Comparison of ENCODE assay signal across 7 cellular contexts in genomic region chr11:83836883-83837654, GRCh38.
DNase-seq lines count a peak whose midpoint lies in the region; ATAC-seq and TF ChIP-seq lines count a peak whose summit lies in the region.

No MANE protein-coding gene starts in this region.

- DNase-seq in GM03348 (ENCODE audit: low spot score) (peak; percentile 72), NCI-H69 (lab: John Stamatoyannopoulos, UW) (peak; percentile 74), body of pancreas (peak; percentile 35 to 49 (median 45)), iris pigment epithelial cell (ENCODE audit: low read depth) (peak; percentile 61), suprapubic skin (ENCODE audit: low spot score in 2 of 2) (no peak)

- no peak overlapping the region for H3K27ac ChIP-seq in body of pancreas
- no peak overlapping the region for H3K27ac ChIP-seq in suprapubic skin

- TF ChIP-seq EP300 in suprapubic skin (IDR thresholded peaks at IDR 0.05), result no peak

- TF ChIP-seq CTCF in body of pancreas (IDR thresholded peaks at IDR 0.05) (peak; percentile 47 to 75 (median 68)), suprapubic skin (IDR thresholded peaks at IDR 0.05) (peak; percentile 10 to 46)

- intact Hi-C loops in body of pancreas (cut with DNase I), result no loop called here

- H3K27me3 ChIP-seq in body of pancreas (no peaks in the 10 kb centered on the region), suprapubic skin (no peaks in the 10 kb centered on the region)

- 27 to 34% methylated on average over 9 to 10 of the region's 10 CpGs for WGBS in body of pancreas, 2 donors
- 67% methylated on average over 8 of the region's 10 CpGs for WGBS in suprapubic skin

- TF ChIP-seq POLR2A in body of pancreas (IDR thresholded peaks at IDR 0.05) (no peak), suprapubic skin (IDR thresholded peaks at IDR 0.05) (no peak)

- peak; percentile 82 for ATAC-seq in GM19397 (IDR thresholded peaks at IDR 0.05; ENCODE audit: unreplicated experiment)
- peak; percentile 84 for ATAC-seq in HG03342 (IDR thresholded peaks at IDR 0.05; ENCODE audit: unreplicated experiment)
- peak; percentile 88 for ATAC-seq in body of pancreas

- H3K4me1 ChIP-seq in body of pancreas, result peaks cover 6% of the 10 kb centered on the region
- H3K4me1 ChIP-seq in suprapubic skin, result no peaks in the 10 kb centered on the region

- H3K36me3 ChIP-seq in body of pancreas (replicated peaks in 1 of 2; ENCODE audit: insufficient read depth in 1 of 2, low read depth in 2 of 2), result no peaks in the 10 kb centered on the region
- H3K36me3 ChIP-seq in suprapubic skin, result no peaks in the 10 kb centered on the region

- H3K4me3 ChIP-seq in body of pancreas, result no peak overlapping the region
- no peak overlapping the region for H3K4me3 ChIP-seq in suprapubic skin

- H3K9me3 ChIP-seq in body of pancreas (no peaks in the 10 kb centered on the region), suprapubic skin (no peaks in the 10 kb centered on the region)

Comparison
In these comparisons a context has a peak if more than half of its experiments do, and no peak if none do; other contexts are left out.
1. DNase-seq: peak in GM03348 (single experiment), NCI-H69 (single experiment), body of pancreas (4 of 4) and iris pigment epithelial cell (single experiment); none in suprapubic skin (0 of 2).
2. Peak in every context shown above with its lines, with median percentiles within 50 percentile points of each other: ATAC-seq.